Comparison of ENCODE assay signal across 1 cellular context in the genomic region with DNA sequence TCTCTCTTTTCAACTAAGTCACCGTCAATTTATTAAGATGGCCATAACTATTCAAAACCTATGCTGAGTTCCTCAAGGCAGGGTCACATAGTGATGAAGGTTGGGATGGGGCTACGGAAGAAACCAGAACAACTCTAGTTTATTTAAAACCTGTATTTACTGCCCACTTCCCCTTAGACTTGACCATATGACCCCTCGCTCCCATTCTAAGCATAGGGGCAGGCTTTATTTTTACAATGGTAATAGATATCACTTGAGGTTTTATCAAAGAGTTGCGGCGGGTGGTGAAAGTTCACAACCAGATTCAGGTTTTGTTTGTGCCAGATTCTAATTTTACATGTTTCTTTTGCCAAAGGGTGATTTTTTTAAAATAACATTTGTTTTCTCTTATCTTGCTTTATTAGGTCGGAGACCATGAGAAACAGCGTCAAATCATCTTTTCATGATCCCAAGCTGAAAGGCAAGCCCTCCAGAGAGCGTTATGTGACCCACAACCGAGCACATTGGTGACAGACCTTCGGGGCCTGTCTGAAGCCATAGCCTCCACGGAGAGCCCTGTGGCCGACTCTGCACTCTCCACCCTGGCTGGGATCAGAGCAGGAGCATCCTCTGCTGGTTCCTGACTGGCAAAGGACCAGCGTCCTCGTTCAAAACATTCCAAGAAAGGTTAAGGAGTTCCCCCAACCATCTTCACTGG.
TF ChIP-seq lines count a peak whose summit lies in the region.

No MANE protein-coding gene starts in this region.

TF ChIP-seq in H1, 55 proteins besides CTCF, POLR2A, EP300 and RAD21:
- TF ChIP-seq SIN3A (conservative IDR thresholded peaks at IDR 0.05 in 1 of 2, IDR thresholded peaks at IDR 0.05 in 1 of 2; ENCODE audit: low read depth in 1 of 2, low read length in 2 of 2) (no peak), TCF12 (IDR thresholded peaks at IDR 0.05; ENCODE audit: low read depth, low read length) (no peak), NRF1 (IDR thresholded peaks at IDR 0.05; ENCODE audit: low read depth, low read length) (no peak), ZNF274 (IDR thresholded peaks at IDR 0.05; ENCODE audit: borderline replicate concordance, extremely low read depth, low read length) (no peak)
